ENCODE assay signal across 19 cellular contexts in genomic region chr5:147751156-147751830, GRCh38. TPM values are rescaled to one million over a fixed set of nuclear protein-coding genes. Genes with fewer than 3 reads are reported as not detected.
DNase-seq lines count a peak whose midpoint lies in the region; ATAC-seq, FAIRE-seq and TF ChIP-seq lines count a peak whose summit lies in the region.
"Had no signal": no experiment of that assay in that cellular context is flagged by ENCODE, and none has a peak within 500 bp of the region (broad histone marks: within the 10 kb centered on the region; RNA-seq: fewer than 3 reads in every experiment).

No MANE protein-coding gene starts in this region.

- H2BK20ac ChIP-seq in H1 (ENCODE audit: low read length) = no peak overlapping the region

- peaks cover 24 to 38% of the 10 kb centered on the region in 2 donors for H3K4me1 Mint-ChIP-seq in natural killer cell treated with Interleukin-12 subunit alpha and Interleukin-12 subunit beta and Interleukin-15 and Interleukin-18, amount 100 ng/mL, for 72 hours (ENCODE audit: low read depth in 2 of 2)
- H3K4me1 Mint-ChIP-seq: activated B cell treated with CpG ODN at 0.5 μM for 24 hours had no signal

- no peak overlapping the region for H3K56ac ChIP-seq in H1 (replicated peaks; ENCODE audit: insufficient read length, low read depth, low read length)

- H3K14ac ChIP-seq in H1 (ENCODE audit: insufficient read length) (no peak overlapping the region), neuronal stem cell (ENCODE audit: low read length) (no peak overlapping the region)

- H2AFZ ChIP-seq in H1 (ENCODE audit: low read length) (no peak overlapping the region), neuronal stem cell (ENCODE audit: low read length) (no peak overlapping the region)
- H2AFZ ChIP-seq: neural progenitor cell had no signal

- no peak for TF ChIP-seq RAD21 in H1 (IDR thresholded peaks at IDR 0.05 in 1 of 2, conservative IDR thresholded peaks at IDR 0.05 in 1 of 2; ENCODE audit: low read depth in 2 of 2, low read length in 2 of 2)

- H2AK5ac ChIP-seq in H1 (ENCODE audit: low read depth, low read length) (no peak overlapping the region), neuronal stem cell (ENCODE audit: low read depth, low read length) (no peak overlapping the region)

- no peak overlapping the region for H3K27ac Mint-ChIP-seq in natural killer cell treated with Interleukin-12 subunit alpha and Interleukin-12 subunit beta and Interleukin-15 and Interleukin-18, amount 100 ng/mL, for 72 hours
- H3K27ac Mint-ChIP-seq: activated B cell treated with CpG ODN at 0.5 μM for 24 hours; H9; neural progenitor cell; T-helper 1 cell treated with Interleukin-12 subunit alpha and Interleukin-12 subunit beta and Interleukin-4 antibody, amounts not matched to agents 30 μg/mL and 1 μg/mL, for 36 hours had no signal

- H3K36me3 ChIP-seq in H1 (ENCODE audit: control insufficient read depth in 2 of 4, insufficient read depth in 4 of 4, low read length in 3 of 4) (no peaks in the 10 kb centered on the region), neuronal stem cell (replicated peaks in 1 of 2; ENCODE audit: control insufficient read depth in 2 of 2, insufficient read depth in 2 of 2, low read length in 2 of 2) (no peaks in the 10 kb centered on the region)
- no peaks in the 10 kb centered on the region for H3K36me3 ChIP-seq in effector memory CD4-positive, alpha-beta T cell (ENCODE audit: control insufficient read depth, insufficient read depth, low read length)
- H3K36me3 ChIP-seq: neural progenitor cell had no signal

- TF ChIP-seq EP300 in H1 (IDR thresholded peaks at IDR 0.05; ENCODE audit: borderline replicate concordance in 1 of 2, low read depth in 2 of 2, low read length in 2 of 2) = no peak

- ATAC-seq in HG02678 (IDR thresholded peaks at IDR 0.05; ENCODE audit: unreplicated experiment) = no peak
- ATAC-seq in natural killer cell treated with Interleukin-12 subunit alpha and Interleukin-12 subunit beta and Interleukin-15 and Interleukin-18, amount 100 ng/mL, for 72 hours = no peak
- ATAC-seq: GM12878, right cardiac atrium had no signal

- WGBS in H1 (ENCODE audit: extremely low coverage in 1 of 2, insufficient coverage in 1 of 2, insufficient read length in 1 of 2, insufficient replicate concordance in 2 of 2, low coverage in 1 of 2, low lambda C conversion rate in 2 of 2, missing lambda C conversion rate in 1 of 2), 2 experiments = 87% methylated on average over 10 of the region's 13 CpGs; no CpG with 5 or more reads in 1 of the 2 experiments
- no CpG with 5 or more reads among the region's 13 CpGs for WGBS in neuronal stem cell (ENCODE audit: extremely low coverage in 2 of 2, insufficient read length in 2 of 2, insufficient replicate concordance in 1 of 2), 2 donors

- H3K18ac ChIP-seq in H1 (ENCODE audit: extremely low read depth, low read length) (no peak overlapping the region), neuronal stem cell (ENCODE audit: low read length) (no peak overlapping the region)

- H2BK5ac ChIP-seq in H1 (ENCODE audit: low read depth, low read length) (no peak overlapping the region), neuronal stem cell (ENCODE audit: low read length) (no peak overlapping the region)

- no peak overlapping the region for H2BK120ac ChIP-seq in H1 (replicated peaks; ENCODE audit: low read depth, low read length)
- no peak overlapping the region for H2BK120ac ChIP-seq in neuronal stem cell (ENCODE audit: low read depth, low read length)

- H3K23me2 ChIP-seq in H1 (ENCODE audit: low read depth, low read length) = no peaks in the 10 kb centered on the region

- no peak overlapping the region for H4K5ac ChIP-seq in H1 (ENCODE audit: insufficient read length, low read depth, low read length)

- H3K4ac ChIP-seq in H1 (replicated peaks; ENCODE audit: insufficient read length, low read depth, low read length) = peak overlapping the region; percentile 44
- no peak overlapping the region for H3K4ac ChIP-seq in neuronal stem cell (ENCODE audit: low read length)

- CTCF ChIA-PET in H1 (lab: Charles Lee; ENCODE audit: partially characterized antibody) = interaction anchor here (0.6 to 1.5 kb wide), 2 partner anchors 56 to 72 kb away, joined by 3 read pairs; no protein-coding TSS in a partner anchor

- H3K4me1 ChIP-seq in H1 (replicated peaks in 1 of 4; ENCODE audit: control insufficient read depth in 3 of 4, insufficient read depth in 4 of 4, low read length in 3 of 4) (peaks cover 8 to 29% (median 14%) of the 10 kb centered on the region in 4 experiments), neuronal stem cell (ENCODE audit: control insufficient read depth in 2 of 2, insufficient read depth in 1 of 2, low read depth in 1 of 2, low read length in 2 of 2) (peaks cover 9 to 17% of the 10 kb centered on the region in 2 donors)
- H3K4me1 ChIP-seq in effector memory CD4-positive, alpha-beta T cell (ENCODE audit: control insufficient read depth, insufficient read depth, low read length, poor library complexity, severe bottlenecking) = no peaks in the 10 kb centered on the region

- POLR2A ChIA-PET in H1 (lab: Charles Lee; ENCODE audit: partially characterized antibody) = interaction anchor here (0.7 to 1.1 kb wide), 2 partner anchors 31 to 159 kb away, joined by 3 read pairs; no protein-coding TSS in a partner anchor

- H3K9me3 Mint-ChIP-seq in natural killer cell treated with Interleukin-12 subunit alpha and Interleukin-12 subunit beta and Interleukin-15 and Interleukin-18, amount 100 ng/mL, for 72 hours = no peaks in the 10 kb centered on the region
- H3K9me3 Mint-ChIP-seq: activated B cell treated with CpG ODN at 0.5 μM for 24 hours; H9; neural progenitor cell; T-helper 1 cell treated with Interleukin-12 subunit alpha and Interleukin-12 subunit beta and Interleukin-4 antibody, amounts not matched to agents 30 μg/mL and 1 μg/mL, for 36 hours had no signal

- H3K79me1 ChIP-seq in H1 (ENCODE audit: low read depth, low read length) (no peaks in the 10 kb centered on the region; the same call in 1 of the 2 replicates), neuronal stem cell (ENCODE audit: low read depth, low read length) (no peaks in the 10 kb centered on the region)

- H3K27ac ChIP-seq in H1 (ENCODE audit: low read depth, low read length) (no peak overlapping the region), neuronal stem cell (replicated peaks; ENCODE audit: low read length) (peak overlapping the region; percentile 73)
- H3K27ac ChIP-seq in effector memory CD4-positive, alpha-beta T cell (ENCODE audit: insufficient read depth, low read length, poor library complexity, severe bottlenecking) = no peak overlapping the region
- H3K27ac ChIP-seq: KMS-11 had no signal

- H3K27me3 Mint-ChIP-seq in natural killer cell treated with Interleukin-12 subunit alpha and Interleukin-12 subunit beta and Interleukin-15 and Interleukin-18, amount 100 ng/mL, for 72 hours = no peaks in the 10 kb centered on the region
- H3K27me3 Mint-ChIP-seq: activated B cell treated with CpG ODN at 0.5 μM for 24 hours had no signal

- H3K4me2 ChIP-seq in H1 (ENCODE audit: insufficient read depth in 1 of 2, low read depth in 2 of 2, low read length in 2 of 2) (no peak overlapping the region), neuronal stem cell (ENCODE audit: insufficient read depth, low read length, poor library complexity, severe bottlenecking) (no peak overlapping the region)
- H3K4me2 ChIP-seq: KMS-11, neural progenitor cell had no signal

- H3K27me3 ChIP-seq in H1 (replicated peaks in 1 of 4; ENCODE audit: control insufficient read depth in 3 of 4, extremely low read depth in 1 of 4, insufficient read depth in 3 of 4, low read length in 3 of 4) = no peaks in the 10 kb centered on the region
- H3K27me3 ChIP-seq in neuronal stem cell (ENCODE audit: control insufficient read depth in 3 of 3, insufficient read depth in 3 of 3, low read depth in 1 of 3, low read length in 3 of 3) = no peaks in the 10 kb centered on the region
- H3K27me3 ChIP-seq in effector memory CD4-positive, alpha-beta T cell (replicated peaks; ENCODE audit: control insufficient read depth, insufficient read depth, low read length, poor library complexity, severe bottlenecking) = no peaks in the 10 kb centered on the region
- H3K27me3 ChIP-seq: neural progenitor cell had no signal

- H3K9me3 ChIP-seq in H1 (ENCODE audit: insufficient read depth in 2 of 2, low read depth in 1 of 2, low read length in 1 of 2) (no peaks in the 10 kb centered on the region), neuronal stem cell (replicated peaks in 1 of 2; ENCODE audit: control insufficient read depth in 2 of 2, insufficient read depth in 1 of 2, low read depth in 1 of 2, low read length in 2 of 2) (no peaks in the 10 kb centered on the region)
- H3K9me3 ChIP-seq in effector memory CD4-positive, alpha-beta T cell (ENCODE audit: control insufficient read depth, low read length) = no peaks in the 10 kb centered on the region
- H3K9me3 ChIP-seq: Caco-2 had no signal

- no peak overlapping the region for H3K4me3 Mint-ChIP-seq in natural killer cell treated with Interleukin-12 subunit alpha and Interleukin-12 subunit beta and Interleukin-15 and Interleukin-18, amount 100 ng/mL, for 72 hours
- H3K4me3 Mint-ChIP-seq: activated B cell treated with CpG ODN at 0.5 μM for 24 hours; H9; neural progenitor cell; T-helper 1 cell treated with Interleukin-12 subunit alpha and Interleukin-12 subunit beta and Interleukin-4 antibody, amounts not matched to agents 30 μg/mL and 1 μg/mL, for 36 hours had no signal

- H4K8ac ChIP-seq in H1 (ENCODE audit: extremely low read depth, insufficient read depth, low read length) (no peak overlapping the region), neuronal stem cell (ENCODE audit: low read depth, low read length) (no peak overlapping the region)

- TF ChIP-seq POLR2A in H1 (IDR thresholded peaks at IDR 0.05; ENCODE audit: control extremely low read depth in 1 of 2, low read depth in 2 of 2, low read length in 2 of 2) = no peak

- no peak for FAIRE-seq in H1 (lab: Jason Lieb, UNC)
- FAIRE-seq: G401.6, GM12878 had no signal

- no peak overlapping the region for H4K91ac ChIP-seq in H1 (replicated peaks; ENCODE audit: insufficient read length, low read length)
- no peak overlapping the region for H4K91ac ChIP-seq in neuronal stem cell (ENCODE audit: low read depth, low read length, poor library complexity)

- peak; percentile 79 for DNase-seq in DMS79 (lab: John Stamatoyannopoulos, UW)
- peak; percentile 27 for DNase-seq in NCI-H2171 (lab: John Stamatoyannopoulos, UW)
- DNase-seq in H1 (ENCODE audit: low read depth in 1 of 2, low spot score in 2 of 2) = no peak
- DNase-seq in neuronal stem cell (ENCODE audit: low spot score) = no peak
- DNase-seq in effector memory CD4-positive, alpha-beta T cell = no peak
- DNase-seq in activated effector memory CD4-positive, alpha-beta T cell treated with Interleukin-2 at 50 U/mL for 16 hours = no peak
- no peak for DNase-seq in natural killer cell treated with Interleukin-12 subunit alpha and Interleukin-12 subunit beta and Interleukin-15 and Interleukin-18, amount 100 ng/mL, for 72 hours (ENCODE audit: low spot score)
- DNase-seq: activated B cell treated with CpG ODN at 0.5 μM for 24 hours, Caco-2, H9, NCI-H1092, right cardiac atrium had no signal

- H3K4me3 ChIP-seq in H1 (ENCODE audit: extremely low read depth in 1 of 4, insufficient read depth in 2 of 4, low read depth in 3 of 4, low read length in 4 of 4) (no peak overlapping the region), neuronal stem cell (ENCODE audit: low read length in 2 of 2) (no peak overlapping the region)
- no peak overlapping the region for H3K4me3 ChIP-seq in effector memory CD4-positive, alpha-beta T cell (ENCODE audit: insufficient read depth, low read depth, low read length, poor library complexity, severe bottlenecking)
- H3K4me3 ChIP-seq: GM12878, lung, neural progenitor cell had no signal

- peaks cover 0 to 5% of the 10 kb centered on the region in 2 experiments for H4K20me1 ChIP-seq in H1 (replicated peaks in 1 of 2; ENCODE audit: control insufficient read depth in 1 of 2, insufficient read depth in 2 of 2, low read length in 2 of 2)

- peaks cover 0 to 14% of the 10 kb centered on the region in 2 experiments; a peak in 2 of 4 replicates for H3K79me2 ChIP-seq in H1 (ENCODE audit: control insufficient read depth in 1 of 2, insufficient read depth in 2 of 2, low read length in 2 of 2)

- no peak overlapping the region for H3K23ac ChIP-seq in H1 (ENCODE audit: insufficient read length)
- no peak overlapping the region for H3K23ac ChIP-seq in neuronal stem cell (ENCODE audit: low read depth, low read length, poor library complexity)

- H3K9ac ChIP-seq in H1 (replicated peaks in 1 of 4; ENCODE audit: extremely low read depth in 1 of 4, low read depth in 3 of 4, low read length in 3 of 4) (no peak overlapping the region), neuronal stem cell (ENCODE audit: low read depth, low read length, poor library complexity) (no peak overlapping the region)
- H3K9ac ChIP-seq: KMS-11, neural progenitor cell had no signal

- H2BK12ac ChIP-seq in H1 (ENCODE audit: low read depth, low read length) (no peak overlapping the region), neuronal stem cell (ENCODE audit: low read length) (no peak overlapping the region)

- no peak for TF ChIP-seq CTCF in H1 (IDR thresholded peaks at IDR 0.05; ENCODE audit: control extremely low read depth in 1 of 3, insufficient read depth in 1 of 3, low read depth in 1 of 3, low read length in 3 of 3)

- H3K36me3 Mint-ChIP-seq in natural killer cell treated with Interleukin-12 subunit alpha and Interleukin-12 subunit beta and Interleukin-15 and Interleukin-18, amount 100 ng/mL, for 72 hours = no peaks in the 10 kb centered on the region

- H2BK15ac ChIP-seq in H1 (ENCODE audit: low read length) (0 out of 2 replicates have a peak overlapping the region, but pooled peaks have one; percentile 25), neuronal stem cell (ENCODE audit: low read length) (no peak overlapping the region)

RNA-seq across cellular contexts. Expression of gene JAKMIP2, which starts 31.2 kb away (rescaled TPM):
- total RNA-seq in H1 (2021; fragmentation: NEBNext Ultra II Directional; extraction: Animal tissue kit (Norgen Biotek cat#: 25700)) = 13.4 and 13.6 TPM in 2 replicates
- 2.4 and 3.2 TPM in 2 replicates for polyA plus RNA-seq in H1 (2011; rRNA removed)
- polyA plus RNA-seq in H1 (2011; cell fraction: cytosol; rRNA removed) = 4.9 TPM
- polyA plus RNA-seq in H1 (2011; cell fraction: nucleus; rRNA removed) = 22.7 TPM
- 7.6 to 10.9 TPM (median 10.5 TPM) in 4 replicates for polyA plus RNA-seq in H1 (2012, experiment 1 of 2)
- polyA plus RNA-seq in H1 (2012, experiment 2 of 2) = 0.52 TPM
- polyA plus RNA-seq in H1 (2013, experiment 1 of 2) = 13.6 TPM
- polyA plus RNA-seq in H1 (2013, experiment 2 of 2) = 13.7 TPM
- 15.7 and 26.1 TPM in 2 replicates for polyA minus RNA-seq in H1 (2011; rRNA and poly(A)+ RNA removed)
- 8.4 TPM for polyA minus RNA-seq in H1 (2011; cell fraction: cytosol; rRNA and poly(A)+ RNA removed)
- polyA minus RNA-seq in H1 (2011; cell fraction: nucleus; rRNA and poly(A)+ RNA removed) = 41.8 TPM
- 32.6 TPM for polyA plus RNA-seq in neuronal stem cell (2013, experiment 1 of 2)
- polyA plus RNA-seq in neuronal stem cell (2013, experiment 2 of 2) = 33.8 TPM
- 1 to 10 TPM; 5.5 to 6.8 TPM for total RNA-seq in natural killer cell treated with Interleukin-12 subunit alpha and Interleukin-12 subunit beta and Interleukin-15 and Interleukin-18, amount 100 ng/mL, for 72 hours

Comparison
In these comparisons a context has a peak if more than half of its experiments do, and no peak if none do; other contexts are left out.
1. DNase-seq: peak in DMS79 (single experiment) and NCI-H2171 (single experiment); none in H1 (0 of 2), neuronal stem cell (single experiment), effector memory CD4-positive, alpha-beta T cell (0 of 3), activated effector memory CD4-positive, alpha-beta T cell treated with Interleukin-2 at 50 U/mL for 16 hours (single experiment) and natural killer cell treated with Interleukin-12 subunit alpha and Interleukin-12 subunit beta and Interleukin-15 and Interleukin-18, amount 100 ng/mL, for 72 hours (single experiment).